25 cellular contexts compared by ENCODE assay signal in the genomic region with DNA sequence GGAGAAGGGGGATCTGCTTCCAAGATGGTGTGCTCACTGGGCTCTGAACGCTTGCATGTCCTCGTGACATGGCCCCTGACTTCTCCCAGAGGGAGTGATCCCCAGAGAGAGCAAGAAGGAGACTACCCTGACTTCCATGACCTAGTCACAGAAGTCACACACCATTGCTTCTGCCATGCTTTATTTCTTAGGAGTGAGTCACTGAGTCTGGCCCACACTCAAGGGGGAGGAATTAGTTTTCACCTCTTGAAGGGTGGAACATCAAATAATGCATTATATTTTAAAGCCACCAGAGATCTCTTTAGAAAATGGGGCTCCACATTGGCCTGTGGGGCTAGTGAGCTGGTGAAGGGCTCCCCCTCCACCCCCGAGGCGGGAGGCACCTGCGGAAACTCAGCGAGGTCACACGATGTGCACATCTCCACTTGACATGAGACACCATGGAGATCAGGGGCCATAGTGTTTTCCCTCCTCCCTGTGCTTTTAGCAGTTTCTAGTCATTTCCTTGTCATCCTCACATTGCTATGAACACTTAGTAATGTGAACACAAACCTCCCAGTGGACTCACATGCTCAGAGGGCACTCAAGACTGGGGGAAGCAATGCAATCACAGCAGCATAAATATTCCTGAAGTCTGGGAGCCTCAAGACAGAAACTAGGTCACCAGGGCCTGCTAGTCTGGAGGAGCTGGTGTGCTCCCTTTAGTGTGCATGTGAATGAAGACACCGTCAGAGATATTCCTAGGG.
"Had no signal": no experiment of that assay in that cellular context is flagged by ENCODE, and none has a peak within 500 bp of the region (broad histone marks: within the 10 kb centered on the region; RNA-seq: fewer than 3 reads in every experiment).

No MANE protein-coding gene starts in this region.

- H3K4me1 ChIP-seq: breast epithelium had no signal

- H3K9me3 ChIP-seq: breast epithelium had no signal

- H3K27ac ChIP-seq: breast epithelium, KMS-11, SK-N-MC, WERI-Rb-1 had no signal

- H3K4me3 ChIP-seq: breast epithelium, SK-N-MC had no signal

- DNase-seq: activated CD4-positive, alpha-beta T cell treated with anti-CD3 and anti-CD28 coated beads for 4 hours; activated CD8-positive, alpha-beta memory T cell treated with anti-CD3 and anti-CD28 coated beads, Interleukin-2, amount 50 U/mL, for 4 hours; activated CD8-positive, alpha-beta T cell treated with anti-CD3 and anti-CD28 coated beads for 36 hours; activated T-cell treated with anti-CD3 and anti-CD28 coated beads, Interleukin-2, amount 50 U/mL, for 72 hours; NCI-H1092; NCI-H1417; NCI-H1694; NCI-H2029; NCI-H2107; NCI-H2171 treated with DMSO at 0.1 percent for 48 hours; NCI-H345; NCI-H510A; NCI-H526 treated with DMSO at 0.1 percent for 48 hours; NK-92 treated with Interleukin-12 subunit alpha and Interleukin-12 subunit beta, amount 100 ng/mL, for 24 hours; OCI-M1; RPMI8226; T-helper 1 cell; WERI-Rb-1 had no signal

- H3K27me3 ChIP-seq: breast epithelium had no signal

- H3K36me3 ChIP-seq: breast epithelium, WERI-Rb-1 had no signal

- ATAC-seq: activated CD8-positive, alpha-beta T cell treated with anti-CD3 and anti-CD28 coated beads for 36 hours; activated T-cell treated with anti-CD3 and anti-CD28 coated beads, Interleukin-2, amount 50 U/mL, for 72 hours; Panc1; Right ventricle myocardium inferior had no signal

- H3K27ac Mint-ChIP-seq: activated CD8-positive, alpha-beta T cell treated with anti-CD3 and anti-CD28 coated beads for 36 hours; activated naive CD4-positive, alpha-beta T cell treated with anti-CD3 and anti-CD28 coated beads, Interleukin-2, amount 50 U/mL, for 24 hours; activated T-cell treated with anti-CD3 and anti-CD28 coated beads, Interleukin-2, amount 50 U/mL, for 72 hours; activated T-helper 2 cell treated with anti-CD3 and anti-CD28 coated beads, Interferon-gamma antibody, Interleukin-2, Interleukin-4, amounts not matched to agents 10 μg/mL and 5 μg/mL and 100 μg/mL, durations not matched to agents 14 hours and 24 hours and 36 hours had no signal

- H3K36me3 Mint-ChIP-seq: activated naive CD4-positive, alpha-beta T cell treated with anti-CD3 and anti-CD28 coated beads, Interleukin-2, amount 50 U/mL, for 24 hours had no signal

- H3K4me3 Mint-ChIP-seq: activated CD8-positive, alpha-beta T cell treated with anti-CD3 and anti-CD28 coated beads for 36 hours; activated naive CD4-positive, alpha-beta T cell treated with anti-CD3 and anti-CD28 coated beads, Interleukin-2, amount 50 U/mL, for 24 hours; activated T-cell treated with anti-CD3 and anti-CD28 coated beads, Interleukin-2, amount 50 U/mL, for 72 hours had no signal
